Comparison of ENCODE assay signal across 8 cellular contexts in the genomic region with DNA sequence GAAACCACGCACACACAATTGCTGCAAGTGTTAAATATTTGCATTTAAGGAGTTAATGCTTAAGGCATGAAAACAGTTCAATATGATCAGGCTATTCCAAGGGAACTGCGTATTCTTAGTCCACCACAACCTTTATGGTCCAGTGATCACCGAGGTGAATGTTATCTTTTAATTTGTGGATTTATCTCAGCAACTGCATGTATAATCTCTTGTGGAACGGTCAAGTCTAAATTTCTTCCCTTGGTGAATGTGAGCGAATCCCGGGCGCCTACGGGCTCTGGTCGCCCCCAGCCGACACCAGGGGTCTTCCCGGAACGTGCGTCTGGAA. TPM values are rescaled to one million over a fixed set of nuclear protein-coding genes. Genes with fewer than 3 reads are reported as not detected.
A peak's percentile ranks its signal among the peaks of the same experiment; 100 is the strongest.
DNase-seq lines count a peak whose midpoint lies in the region; ATAC-seq and TF ChIP-seq lines count a peak whose summit lies in the region.

No MANE protein-coding gene starts in this region.

- H3K4me1 ChIP-seq in CD8-positive, alpha-beta memory T cell (ENCODE audit: insufficient read depth, low read length): peaks cover 5% of the 10 kb centered on the region
- peaks cover 8% of the 10 kb centered on the region; the same call in 1 of the 2 replicates for H3K4me1 ChIP-seq in OCI-LY3 (ENCODE audit: low read length)

- no peaks in the 10 kb centered on the region for H4K20me1 ChIP-seq in OCI-LY3 (ENCODE audit: insufficient read depth, low read length)

- H3K9me3 Mint-ChIP-seq in CD8-positive, alpha-beta memory T cell: no peaks in the 10 kb centered on the region
- no peaks in the 10 kb centered on the region for H3K9me3 Mint-ChIP-seq in osteocyte (ENCODE audit: unreplicated experiment)

- peak overlapping the region; percentile 85; the same call in 1 of the 2 replicates for H2AFZ ChIP-seq in OCI-LY3 (ENCODE audit: low read depth, low read length)

- H3K79me2 ChIP-seq in OCI-LY3 (ENCODE audit: low read length): no peaks in the 10 kb centered on the region

- H3K4me1 Mint-ChIP-seq in CD8-positive, alpha-beta memory T cell: peaks cover 6 to 11% (median 9%) of the 10 kb centered on the region in 3 donors
- peaks cover 11% of the 10 kb centered on the region for H3K4me1 Mint-ChIP-seq in osteocyte (ENCODE audit: unreplicated experiment)

- peak overlapping the region; percentile 41 for H3K27ac ChIP-seq in CD8-positive, alpha-beta memory T cell (ENCODE audit: low read depth, low read length)
- 0 out of 2 replicates have a peak overlapping the region, but pooled peaks have one; percentile 37 for H3K27ac ChIP-seq in OCI-LY3 (ENCODE audit: low read length)

- peak overlapping the region; percentile 92 for H3K4me2 ChIP-seq in OCI-LY3 (ENCODE audit: low read length)

- H3K4me3 Mint-ChIP-seq in CD8-positive, alpha-beta memory T cell: peak overlapping the region; percentile 89 to 94 (median 90)
- peak overlapping the region; percentile 80 for H3K4me3 Mint-ChIP-seq in osteocyte (ENCODE audit: unreplicated experiment)

- no peaks in the 10 kb centered on the region for H3K9me3 ChIP-seq in CD8-positive, alpha-beta memory T cell (ENCODE audit: low read length)
- H3K9me3 ChIP-seq in OCI-LY3 (ENCODE audit: insufficient read depth, low read length): no peaks in the 10 kb centered on the region

- H3K4me3 ChIP-seq in CD8-positive, alpha-beta memory T cell (ENCODE audit: low read length): peak overlapping the region; percentile 91
- H3K4me3 ChIP-seq in OCI-LY3 (ENCODE audit: low read length) (peak overlapping the region; percentile 93), epithelial cell of esophagus (ENCODE audit: low read length) (peak overlapping the region; percentile 66)

- H3K36me3 Mint-ChIP-seq in CD8-positive, alpha-beta memory T cell: peaks cover 0 to 8% (median 2%) of the 10 kb centered on the region in 3 donors
- no peaks in the 10 kb centered on the region for H3K36me3 Mint-ChIP-seq in osteocyte (ENCODE audit: unreplicated experiment)

- H3K36me3 ChIP-seq in CD8-positive, alpha-beta memory T cell (ENCODE audit: insufficient read depth, low read length): no peaks in the 10 kb centered on the region
- H3K36me3 ChIP-seq in OCI-LY3 (replicated peaks; ENCODE audit: low read depth, low read length): no peaks in the 10 kb centered on the region

- no peaks in the 10 kb centered on the region for H3K27me3 ChIP-seq in CD8-positive, alpha-beta memory T cell (ENCODE audit: insufficient read depth, low read length, poor library complexity, severe bottlenecking)
- H3K27me3 ChIP-seq in OCI-LY3 (ENCODE audit: low read depth, low read length): no peaks in the 10 kb centered on the region

- TF ChIP-seq CTCF in OCI-LY3 (IDR thresholded peaks at IDR 0.05; ENCODE audit: low read depth, low read length) (no peak), epithelial cell of esophagus (IDR thresholded peaks at IDR 0.05; ENCODE audit: insufficient read depth, low read depth, low read length, missing control alignments) (no peak), osteocyte (IDR thresholded peaks at IDR 0.05) (no peak)

- no peak for ATAC-seq in GM19397 (IDR thresholded peaks at IDR 0.05; ENCODE audit: unreplicated experiment)
- ATAC-seq in HG03439 (IDR thresholded peaks at IDR 0.05; ENCODE audit: unreplicated experiment): no peak

- CTCF ChIA-PET in CD8-positive, alpha-beta memory T cell (lab: Charles Lee): no interaction called here
- CTCF ChIA-PET in HEK293T (lab: Yijun Ruan, JAX): interaction anchor here (0.7 kb wide), 1 partner anchor 106 kb away, joined by 4 read pairs; no protein-coding TSS in a partner anchor

- H3K9ac ChIP-seq in OCI-LY3 (ENCODE audit: low read length): peak overlapping the region; percentile 91

- no peak for DNase-seq in CD8-positive, alpha-beta memory T cell
- DNase-seq in epithelial cell of esophagus (ENCODE audit: low read depth) (no peak), osteocyte (ENCODE audit: extremely low spot score, unreplicated experiment) (no peak), NCI-H345 treated with DMSO at 0.1 percent for 48 hours (lab: John Stamatoyannopoulos, UW; ENCODE audit: unreplicated experiment) (no peak), HEK293T (ENCODE audit: extremely low spot score) (no peak)

- H3K27ac Mint-ChIP-seq in CD8-positive, alpha-beta memory T cell: peak overlapping the region; percentile 17 to 92 (median 85)
- peak overlapping the region; percentile 71 for H3K27ac Mint-ChIP-seq in osteocyte (ENCODE audit: unreplicated experiment)

- POLR2A ChIA-PET in CD8-positive, alpha-beta memory T cell (lab: Charles Lee): interaction anchor here (1.8 kb wide), 1 partner anchor 28 kb away, joined by 9 read pairs; a partner anchor contains a TSS
- POLR2A ChIA-PET in HEK293T (lab: Yijun Ruan, JAX): interaction anchor here (0.8 to 1.6 kb wide), 4 partner anchors 10 to 15 kb away, joined by 3 to 9 read pairs (median 4); no protein-coding TSS in a partner anchor

- no peaks in the 10 kb centered on the region for H3K27me3 Mint-ChIP-seq in CD8-positive, alpha-beta memory T cell
- H3K27me3 Mint-ChIP-seq in osteocyte (ENCODE audit: unreplicated experiment): peaks cover 5% of the 10 kb centered on the region

TF ChIP-seq in HEK293T, 16 proteins besides CTCF, POLR2A, EP300 and RAD21:
- TF ChIP-seq ELF4 (IDR thresholded peaks at IDR 0.05) (no peak), L3MBTL2 (conservative IDR thresholded peaks at IDR 0.05) (no peak), FOXK2 (IDR thresholded peaks at IDR 0.05) (no peak), SUZ12 (IDR thresholded peaks at IDR 0.05) (no peak), LEF1 (IDR thresholded peaks at IDR 0.05; ENCODE audit: borderline replicate concordance) (no peak), FOXA1 (IDR thresholded peaks at IDR 0.05) (no peak), FOXM1 (IDR thresholded peaks at IDR 0.05; ENCODE audit: borderline replicate concordance) (no peak), ARNT (IDR thresholded peaks at IDR 0.05) (no peak), NFRKB (IDR thresholded peaks at IDR 0.05) (no peak), BHLHE40 (IDR thresholded peaks at IDR 0.05; ENCODE audit: borderline replicate concordance) (no peak), TARDBP (IDR thresholded peaks at IDR 0.05) (no peak), SP1 (IDR thresholded peaks at IDR 0.05) (no peak), HDGF (IDR thresholded peaks at IDR 0.05; ENCODE audit: borderline replicate concordance) (no peak), CTBP1 (IDR thresholded peaks at IDR 0.05; ENCODE audit: borderline replicate concordance) (no peak), ZNF384 (IDR thresholded peaks at IDR 0.05) (no peak)
- TF ChIP-seq, protein P1, sequence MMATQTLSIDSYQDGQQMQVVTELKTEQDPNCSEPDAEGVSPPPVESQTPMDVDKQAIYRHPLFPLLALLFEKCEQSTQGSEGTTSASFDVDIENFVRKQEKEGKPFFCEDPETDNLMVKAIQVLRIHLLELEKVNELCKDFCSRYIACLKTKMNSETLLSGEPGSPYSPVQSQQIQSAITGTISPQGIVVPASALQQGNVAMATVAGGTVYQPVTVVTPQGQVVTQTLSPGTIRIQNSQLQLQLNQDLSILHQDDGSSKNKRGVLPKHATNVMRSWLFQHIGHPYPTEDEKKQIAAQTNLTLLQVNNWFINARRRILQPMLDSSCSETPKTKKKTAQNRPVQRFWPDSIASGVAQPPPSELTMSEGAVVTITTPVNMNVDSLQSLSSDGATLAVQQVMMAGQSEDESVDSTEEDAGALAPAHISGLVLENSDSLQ (IDR thresholded peaks at IDR 0.05): no peak

RNA-seq across cellular contexts. Expression of a gene that starts 1.0 kb away (rescaled TPM):
- total RNA-seq in CD8-positive, alpha-beta memory T cell: under 1 TPM; 0.55 to 0.69 TPM
- not detected for polyA plus RNA-seq in CD8-positive, alpha-beta memory T cell
- not detected in 2 replicates for total RNA-seq in osteocyte

RNA-seq across cellular contexts. Expression of a gene that starts 27.6 kb away (rescaled TPM):
- 10 to 100 TPM; 23.7 to 24.6 TPM for total RNA-seq in CD8-positive, alpha-beta memory T cell
- polyA plus RNA-seq in CD8-positive, alpha-beta memory T cell: 30.5 TPM
- total RNA-seq in osteocyte: 15.6 and 18.2 TPM in 2 replicates

RNA-seq across cellular contexts. Expression of a gene that starts 27.8 kb away (rescaled TPM):
- 10 to 100 TPM; 17.4 to 19.8 TPM for total RNA-seq in CD8-positive, alpha-beta memory T cell
- polyA plus RNA-seq in CD8-positive, alpha-beta memory T cell: 2.6 TPM
- total RNA-seq in osteocyte: 26.9 and 27.8 TPM in 2 replicates
